ENCODE assay signal across 15 cellular contexts in the genomic region with DNA sequence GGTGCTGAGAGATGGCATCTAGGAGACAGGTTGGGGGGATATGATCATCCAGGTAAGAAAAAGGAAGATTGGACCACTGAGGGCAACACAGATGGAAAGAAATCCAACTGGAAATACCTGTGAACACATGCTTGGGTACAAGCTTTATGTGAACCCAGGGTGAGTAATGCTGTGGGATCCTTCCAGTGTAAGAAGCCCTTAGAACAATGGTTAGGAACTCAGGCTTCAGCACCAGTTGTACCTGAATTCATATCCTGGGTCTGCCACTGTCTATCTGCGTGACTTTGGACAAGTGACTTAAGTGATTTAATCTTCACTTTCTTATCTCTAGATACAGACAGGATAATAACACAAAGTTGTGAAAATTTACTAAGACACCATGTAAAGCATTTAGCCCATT.
DNase-seq lines count a peak whose midpoint lies in the region; ATAC-seq, FAIRE-seq and TF ChIP-seq lines count a peak whose summit lies in the region.
"Had no signal": no experiment of that assay in that cellular context is flagged by ENCODE, and none has a peak within 500 bp of the region (broad histone marks: within the 10 kb centered on the region; RNA-seq: fewer than 3 reads in every experiment).

No MANE protein-coding gene starts in this region.

- H3K4me3 ChIP-seq in breast epithelium = no peak overlapping the region
- H3K4me3 ChIP-seq in K562 = no peak overlapping the region
- H3K4me3 ChIP-seq: A549 had no signal

- peak; percentile 23; the same call in 2 of the 3 replicates for ATAC-seq in K562
- peak; percentile 80 for ATAC-seq in foreskin keratinocyte
- ATAC-seq in HG03521 (IDR thresholded peaks at IDR 0.05; ENCODE audit: unreplicated experiment) = no peak
- no peak for ATAC-seq in GM19035 (IDR thresholded peaks at IDR 0.05; ENCODE audit: unreplicated experiment)
- ATAC-seq in Right ventricle myocardium inferior = no peak
- no peak for ATAC-seq in GM21526 (IDR thresholded peaks at IDR 0.05; ENCODE audit: low FRiP score, unreplicated experiment)
- ATAC-seq: A549 had no signal

- no peaks in the 10 kb centered on the region for H3K27me3 Mint-ChIP-seq in MCF 10A (ENCODE audit: insufficient read depth, unreplicated experiment)

- in situ Hi-C loops in K562 (cut with MboI) = no loop called here

- 28% methylated on average over 1 of the region's 1 CpG for WGBS in K562 (ENCODE audit: insufficient coverage, low coverage, missing lambda C conversion rate)

- no peak for FAIRE-seq in K562 (lab: Jason Lieb, UNC)
- FAIRE-seq: A549, GM19239, RCC 7860 had no signal

- H3K36me3 ChIP-seq in breast epithelium = no peaks in the 10 kb centered on the region
- H3K36me3 ChIP-seq in K562 (ENCODE audit: control insufficient read depth, insufficient read depth, low read length) = peaks cover 6% of the 10 kb centered on the region; the same call in 1 of the 3 replicates

- intact Hi-C loops in MCF 10A (cut with micrococcal nuclease) (no loop called here), breast epithelium (cut with DNase I; ENCODE audit: low total_unique reads) (no loop called here), K562 (cut with micrococcal nuclease) (no loop called here), Right ventricle myocardium inferior (cut with DNase I) (no loop called here)

- POLR2A ChIA-PET in MCF 10A (lab: Yijun Ruan, JAX) (interaction anchor here (0.5 kb wide), 1 partner anchor 37 kb away, joined by 3 read pairs; no protein-coding TSS in a partner anchor), K562 (lab: Yijun Ruan, JAX) (interaction anchor here (1.0 kb wide), 2 partner anchors 18 to 67 kb away, joined by 3 read pairs; no protein-coding TSS in a partner anchor)

- no peaks in the 10 kb centered on the region for H3K36me3 Mint-ChIP-seq in MCF 10A (ENCODE audit: insufficient read depth, unreplicated experiment)

- H3K9ac ChIP-seq in K562 (ENCODE audit: insufficient read depth in 1 of 2, low read depth in 2 of 2, low read length in 2 of 2) = no peak overlapping the region

- H3K27ac ChIP-seq in breast epithelium (no peak overlapping the region), K562 (ENCODE audit: extremely low read depth, low read depth, low read length) (no peak overlapping the region), foreskin keratinocyte (peak overlapping the region; percentile 89)
- H3K27ac ChIP-seq: A549 had no signal

- BruUV-seq in MCF 10A (replicated peaks; lab: Mats Ljungman, UMichigan) (no TSS peak), K562 (replicated peaks; lab: Mats Ljungman, UMichigan) (no TSS peak)

- no peak overlapping the region for H3K4me3 Mint-ChIP-seq in MCF 10A (ENCODE audit: unreplicated experiment)

- H3K4me1 Mint-ChIP-seq in MCF 10A (ENCODE audit: insufficient read depth, unreplicated experiment) = peaks cover 8% of the 10 kb centered on the region

- H3K9me3 ChIP-seq in breast epithelium (no peaks in the 10 kb centered on the region), K562 (replicated peaks; ENCODE audit: control insufficient read depth, insufficient read depth, low read depth, low read length) (no peaks in the 10 kb centered on the region)
- H3K9me3 ChIP-seq: A549 had no signal

- H3K79me2 ChIP-seq in K562 (ENCODE audit: control insufficient read depth, insufficient read depth, low read length) = peaks cover 54% of the 10 kb centered on the region

- H3K4me2 ChIP-seq in K562 (ENCODE audit: insufficient read depth, low read length) = no peak overlapping the region
- H3K4me2 ChIP-seq: A549 had no signal

- no peak for TF ChIP-seq RAD21 in K562 (CRISPR knock-in tag; conservative IDR thresholded peaks at IDR 0.05 in 1 of 2, IDR thresholded peaks at IDR 0.05 in 1 of 2)

- no peaks in the 10 kb centered on the region for H3K27me3 ChIP-seq in breast epithelium
- no peaks in the 10 kb centered on the region for H3K27me3 ChIP-seq in K562 (ENCODE audit: control insufficient read depth in 2 of 2, insufficient read depth in 2 of 2, low read length in 2 of 2)
- no peaks in the 10 kb centered on the region for H3K27me3 ChIP-seq in foreskin keratinocyte

- TF ChIP-seq EP300 in K562 (IDR thresholded peaks at IDR 0.05; ENCODE audit: low read length) = no peak

- peak; percentile 5 for DNase-seq in MCF 10A (ENCODE audit: unreplicated experiment)
- no peak for DNase-seq in breast epithelium (ENCODE audit: low spot score in 2 of 2)
- DNase-seq in K562 (ENCODE audit: extremely low read depth in 1 of 4, low spot score in 3 of 4) = peak in 1 of 4 experiments; percentile 18
- DNase-seq in foreskin keratinocyte = peak; percentile 49 to 77
- no peak for DNase-seq in Right ventricle myocardium inferior (ENCODE audit: missing footprints)
- DNase-seq: H7, Kasumi-1, NCI-H2029, NCI-H524 treated with DMSO at 0.1 percent for 48 hours had no signal

- H3K9me3 Mint-ChIP-seq in MCF 10A (ENCODE audit: unreplicated experiment) = no peaks in the 10 kb centered on the region

- CTCF ChIA-PET in MCF 10A (lab: Yijun Ruan, JAX) = interaction anchor here (1.0 kb wide), 1 partner anchor 152 kb away, joined by 3 read pairs; no protein-coding TSS in a partner anchor
- CTCF ChIA-PET in K562 (lab: Yijun Ruan, JAX; ENCODE audit: low intra/inter-chr PET ratio) = no interaction called here

- no peaks in the 10 kb centered on the region for H3K4me1 ChIP-seq in breast epithelium
- peaks cover 11 to 27% of the 10 kb centered on the region in 2 experiments for H3K4me1 ChIP-seq in K562 (replicated peaks in 1 of 2; ENCODE audit: control insufficient read depth in 2 of 2, insufficient read depth in 2 of 2, low read length in 2 of 2)
- peaks cover 32% of the 10 kb centered on the region for H3K4me1 ChIP-seq in foreskin keratinocyte
- H3K4me1 ChIP-seq: A549 had no signal

- TF ChIP-seq POLR2A in breast epithelium (IDR thresholded peaks at IDR 0.05) = no peak
- TF ChIP-seq POLR2A in K562 (conservative IDR thresholded peaks at IDR 0.05) = no peak

- no peaks in the 10 kb centered on the region for H3K9me1 ChIP-seq in K562 (ENCODE audit: control insufficient read depth, insufficient read depth, low read length)

- no peak for TF ChIP-seq CTCF in MCF 10A (IDR thresholded peaks at IDR 0.05; ENCODE audit: unreplicated experiment)
- TF ChIP-seq CTCF in breast epithelium (IDR thresholded peaks at IDR 0.05) = no peak
- no peak for TF ChIP-seq CTCF in K562 (IDR thresholded peaks at IDR 0.05 in 2 of 3, conservative IDR thresholded peaks at IDR 0.05 in 1 of 3; ENCODE audit: insufficient read depth in 2 of 3, low read depth in 1 of 3, low read length in 3 of 3)
- TF ChIP-seq CTCF in foreskin keratinocyte (conservative IDR thresholded peaks at IDR 0.05) = no peak

- H3K27ac Mint-ChIP-seq in MCF 10A (ENCODE audit: low read depth, unreplicated experiment) = no peak overlapping the region

- H2AFZ ChIP-seq in K562 (ENCODE audit: low read depth, low read length) = no peak overlapping the region

- H4K20me1 ChIP-seq in K562 (replicated peaks; ENCODE audit: control insufficient read depth, insufficient read depth, low read length) = no peaks in the 10 kb centered on the region; the same call in 1 of the 2 replicates

TF ChIP-seq in K562, 482 proteins besides CTCF, POLR2A, EP300 and RAD21 (continues in another document):
- TF ChIP-seq ZNF140 (CRISPR knock-in tag; IDR thresholded peaks at IDR 0.05) = no peak
- TF ChIP-seq GTF2F1 (IDR thresholded peaks at IDR 0.05; ENCODE audit: low read depth, low read length) = no peak
- TF ChIP-seq ZBTB26 (CRISPR knock-in tag; IDR thresholded peaks at IDR 0.05) = 0 out of 2 replicates have a peak, but pooled peaks have one; percentile 42
- TF ChIP-seq, protein P1, sequence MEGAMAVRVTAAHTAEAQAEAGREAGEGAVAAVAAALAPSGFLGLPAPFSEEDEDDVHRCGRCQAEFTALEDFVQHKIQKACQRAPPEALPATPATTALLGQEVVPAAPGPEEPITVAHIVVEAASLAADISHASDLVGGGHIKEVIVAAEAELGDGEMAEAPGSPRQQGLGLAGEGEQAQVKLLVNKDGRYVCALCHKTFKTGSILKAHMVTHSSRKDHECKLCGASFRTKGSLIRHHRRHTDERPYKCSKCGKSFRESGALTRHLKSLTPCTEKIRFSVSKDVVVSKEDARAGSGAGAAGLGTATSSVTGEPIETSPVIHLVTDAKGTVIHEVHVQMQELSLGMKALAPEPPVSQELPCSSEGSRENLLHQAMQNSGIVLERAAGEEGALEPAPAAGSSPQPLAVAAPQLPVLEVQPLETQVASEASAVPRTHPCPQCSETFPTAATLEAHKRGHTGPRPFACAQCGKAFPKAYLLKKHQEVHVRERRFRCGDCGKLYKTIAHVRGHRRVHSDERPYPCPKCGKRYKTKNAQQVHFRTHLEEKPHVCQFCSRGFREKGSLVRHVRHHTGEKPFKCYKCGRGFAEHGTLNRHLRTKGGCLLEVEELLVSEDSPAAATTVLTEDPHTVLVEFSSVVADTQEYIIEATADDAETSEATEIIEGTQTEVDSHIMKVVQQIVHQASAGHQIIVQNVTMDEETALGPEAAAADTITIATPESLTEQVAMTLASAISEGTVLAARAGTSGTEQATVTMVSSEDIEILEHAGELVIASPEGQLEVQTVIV (CRISPR knock-in tag; IDR thresholded peaks at IDR 0.05; ENCODE audit: borderline replicate concordance) = no peak
- no peak for TF ChIP-seq U2AF2 (optimal IDR thresholded peaks at IDR 0.05; ENCODE audit: low read depth, low read length)
- no peak for TF ChIP-seq NFIC (IDR thresholded peaks at IDR 0.05)
- TF ChIP-seq, protein P2, sequence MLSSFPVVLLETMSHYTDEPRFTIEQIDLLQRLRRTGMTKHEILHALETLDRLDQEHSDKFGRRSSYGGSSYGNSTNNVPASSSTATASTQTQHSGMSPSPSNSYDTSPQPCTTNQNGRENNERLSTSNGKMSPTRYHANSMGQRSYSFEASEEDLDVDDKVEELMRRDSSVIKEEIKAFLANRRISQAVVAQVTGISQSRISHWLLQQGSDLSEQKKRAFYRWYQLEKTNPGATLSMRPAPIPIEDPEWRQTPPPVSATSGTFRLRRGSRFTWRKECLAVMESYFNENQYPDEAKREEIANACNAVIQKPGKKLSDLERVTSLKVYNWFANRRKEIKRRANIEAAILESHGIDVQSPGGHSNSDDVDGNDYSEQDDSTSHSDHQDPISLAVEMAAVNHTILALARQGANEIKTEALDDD (IDR thresholded peaks at IDR 0.05) = no peak
- TF ChIP-seq TGIF2 (CRISPR knock-in tag; IDR thresholded peaks at IDR 0.05) = peak; percentile 34; the same call in 1 of the 2 replicates
- TF ChIP-seq FOXK2 (conservative IDR thresholded peaks at IDR 0.05 in 1 of 2, IDR thresholded peaks at IDR 0.05 in 1 of 2; ENCODE audit: low read depth in 2 of 2) = no peak

Comparison
In these comparisons a context has a peak if more than half of its experiments do, and no peak if none do; other contexts are left out.
1. DNase-seq: peak in MCF 10A (single experiment) and foreskin keratinocyte (2 of 2); none in breast epithelium (0 of 2) and Right ventricle myocardium inferior (single experiment).
2. ATAC-seq: peak in K562 (single experiment) and foreskin keratinocyte (single experiment); none in HG03521 (single experiment), GM19035 (single experiment), Right ventricle myocardium inferior (single experiment) and GM21526 (single experiment).